In the genomic region with DNA sequence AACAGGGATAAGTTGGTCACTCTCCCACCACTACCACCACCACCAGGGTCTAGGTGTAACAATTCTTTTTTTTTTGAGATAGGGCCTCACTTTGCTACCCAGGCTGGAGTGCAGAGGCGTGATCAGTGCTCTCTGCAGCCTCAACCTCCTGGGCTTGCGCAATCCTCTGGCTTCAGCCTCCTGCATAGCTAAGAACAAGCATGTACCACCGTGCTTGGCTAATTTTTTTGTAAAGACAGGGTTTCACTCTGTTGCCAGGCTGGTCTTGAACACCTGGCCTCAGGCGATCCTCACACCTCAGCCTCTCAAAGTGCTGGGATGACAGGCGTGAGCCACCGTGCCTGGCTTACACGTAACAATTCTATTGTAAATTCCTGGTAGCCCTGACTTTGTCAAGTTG, we compare ENCODE assay signal across 22 cellular contexts. TPM values are rescaled to one million over a fixed set of nuclear protein-coding genes. Genes with fewer than 3 reads are reported as not detected.
DNase-seq lines count a peak whose midpoint lies in the region; ATAC-seq and TF ChIP-seq lines count a peak whose summit lies in the region.
"Had no signal": no experiment of that assay in that cellular context is flagged by ENCODE, and none has a peak within 500 bp of the region (broad histone marks: within the 10 kb centered on the region; RNA-seq: fewer than 3 reads in every experiment).

No MANE protein-coding gene starts in this region.

- H3K4me1 ChIP-seq in Peyer's patch = peaks cover 2 to 70% (median 7%) of the 10 kb centered on the region in 4 donors

- H3K9me3 ChIP-seq in Peyer's patch = no peaks in the 10 kb centered on the region

- H3K4me3 ChIP-seq in Peyer's patch (no peak overlapping the region), fibroblast of the aortic adventitia (ENCODE audit: low read depth, low read length) (no peak overlapping the region)
- H3K4me3 ChIP-seq: GM12878, GM23338, SK-N-MC had no signal

- peak overlapping the region in 2 of 4 donors; percentile 59 to 82 for H3K27ac ChIP-seq in Peyer's patch
- H3K27ac ChIP-seq: 22Rv1, SK-N-MC had no signal

- H3K27me3 ChIP-seq in Peyer's patch = no peaks in the 10 kb centered on the region

- peak; percentile 13 for DNase-seq in NOMO-1 treated with DMSO at 0.1 percent for 48 hours (lab: John Stamatoyannopoulos, UW; ENCODE audit: unreplicated experiment)
- no peak for DNase-seq in NOMO-1 treated with dmso at 0.1 percent for 144 hours (lab: John Stamatoyannopoulos, UW; ENCODE audit: unreplicated experiment)
- DNase-seq in Peyer's patch = peak in 2 of 3 donors; percentile 43 to 46
- peak; percentile 11 for DNase-seq in fibroblast of the aortic adventitia (ENCODE audit: low read depth)
- no peak for DNase-seq in left cardiac atrium
- no peak for DNase-seq in KBM-7
- no peak for DNase-seq in activated CD4-positive, alpha-beta T cell treated with anti-CD3 and anti-CD28 coated beads, Interleukin-2, amount 50 U/mL, for 4 hours
- DNase-seq: DMS 273 treated with DMSO at 0.1 percent for 48 hours, GDM1, Karpas-422, MM.1S, NCI-H1417, NCI-H1930, NCI-H2171, NCI-H446, NCI-H69, Right ventricle myocardium superior had no signal

- TF ChIP-seq POLR2A in Peyer's patch (IDR thresholded peaks at IDR 0.05) = no peak

- no peak for ATAC-seq in left cardiac atrium
- no peak for ATAC-seq in HG03108 (IDR thresholded peaks at IDR 0.05; ENCODE audit: unreplicated experiment)
- ATAC-seq: GM12878, GM23338 had no signal

- TF ChIP-seq CTCF in Peyer's patch (IDR thresholded peaks at IDR 0.05) (no peak), fibroblast of the aortic adventitia (IDR thresholded peaks at IDR 0.05; ENCODE audit: insufficient read depth, low read length) (no peak)

- intact Hi-C loops in left cardiac atrium (cut with DNase I) = no loop called here

- H3K36me3 ChIP-seq in Peyer's patch = no peaks in the 10 kb centered on the region

- in situ Hi-C loops in KBM-7 (cut with MboI; ENCODE audit: low pct_unique_long_range_greater_than_20kb, low sequenced_read_pairs) = no loop called here

RNA-seq across cellular contexts. Expression of a gene that starts 27.5 kb away (rescaled TPM):
- total RNA-seq in Peyer's patch (10 to 100 TPM; 15.7 to 99.6 (median 91.9) TPM), fibroblast of the aortic adventitia (ENCODE audit: low replicate concordance) (0.36 and 0.57 TPM in 2 replicates), left cardiac atrium (1 to 10 TPM in 1 of 2 donors, under 1 TPM in 1; 0.60 to 1.4 TPM)

RNA-seq across cellular contexts. Expression of a gene that starts 45.9 kb away (rescaled TPM):
- total RNA-seq in Peyer's patch (100 to 1,000 TPM in 1 of 4 donors, 10 to 100 TPM in 3; 61.1 to 101 (median 72.0) TPM), fibroblast of the aortic adventitia (ENCODE audit: low replicate concordance) (0.81 and 2.0 TPM in 2 replicates), left cardiac atrium (10 to 100 TPM in 1 of 2 donors, 1 to 10 TPM in 1; 4.3 to 12.2 TPM)

Comparison
In these comparisons a context has a peak if more than half of its experiments do, and no peak if none do; other contexts are left out.
1. DNase-seq: peak in NOMO-1 treated with DMSO at 0.1 percent for 48 hours (single experiment), Peyer's patch (2 of 3) and fibroblast of the aortic adventitia (single experiment); none in NOMO-1 treated with dmso at 0.1 percent for 144 hours (single experiment), left cardiac atrium (single experiment), KBM-7 (single experiment) and activated CD4-positive, alpha-beta T cell treated with anti-CD3 and anti-CD28 coated beads, Interleukin-2, amount 50 U/mL, for 4 hours (0 of 2).
2. RNA of a gene that starts 27.5 kb away (total RNA-seq): 15.7 to 99.6 TPM in Peyer's patch; 0.60 to 1.4 TPM in left cardiac atrium and 0.36 to 0.57 TPM in fibroblast of the aortic adventitia; every median in the first group is over 4 times any median in the second.
3. RNA of a gene that starts 45.9 kb away (total RNA-seq): 61.1 to 101 TPM in Peyer's patch; 4.3 to 12.2 TPM in left cardiac atrium and 0.81 to 2.0 TPM in fibroblast of the aortic adventitia; every median in the first group is over 4 times any median in the second.